In genomic region chr4:33722800-33723511, GRCh38 we compare ENCODE assay signal across 15 cellular contexts.
DNase-seq lines count a peak whose midpoint lies in the region; ATAC-seq, FAIRE-seq and TF ChIP-seq lines count a peak whose summit lies in the region.
"Had no signal": no experiment of that assay in that cellular context is flagged by ENCODE, and none has a peak within 500 bp of the region (broad histone marks: within the 10 kb centered on the region; RNA-seq: fewer than 3 reads in every experiment).

No MANE protein-coding gene starts in this region.

- ATAC-seq in HG02981 (IDR thresholded peaks at IDR 0.05; ENCODE audit: unreplicated experiment), result no peak

- WGBS in lower leg skin, 2 donors, result 45 to 49% methylated on average over 7 of the region's 7 CpGs

- intact Hi-C loops in lower leg skin (cut with DNase I; ENCODE audit: low total_unique reads), result no loop called here

- TF ChIP-seq POLR2A in lower leg skin (IDR thresholded peaks at IDR 0.05), result no peak

- no peak for DNase-seq in D721Med (ENCODE audit: insufficient read length, low spot score)
- DNase-seq in M059J (ENCODE audit: low read depth), result peak; percentile 35
- DNase-seq in astrocyte of the cerebellum (ENCODE audit: low read depth), result peak; percentile 22
- peak; percentile 59 for DNase-seq in myocyte (ENCODE audit: low read depth)
- no peak for DNase-seq in NOMO-1 (lab: John Stamatoyannopoulos, UW; ENCODE audit: unreplicated experiment in 2 of 2)
- DNase-seq in lower leg skin (ENCODE audit: low spot score in 2 of 2), result no peak
- DNase-seq in KBM-7, result no peak
- DNase-seq: DMS79 treated with DMSO at 0.1 percent for 48 hours; gastrocnemius medialis; NCI-H1436 treated with DMSO at 0.1 percent for 48 hours; occipital lobe; stimulated activated CD4-positive, alpha-beta T cell treated with anti-CD3 and anti-CD28 coated beads, Interleukin-2, amount 100 ng/mL, for 48 hours; stomach had no signal

- FAIRE-seq in D721Med (lab: Jason Lieb, UNC), result no peak
- FAIRE-seq: bronchial epithelial cell had no signal

- H3K4me3 ChIP-seq in astrocyte of the cerebellum (ENCODE audit: low read depth, low read length) (no peak overlapping the region), lower leg skin (ENCODE audit: low read depth, poor library complexity, severe bottlenecking) (no peak overlapping the region)
- H3K4me3 ChIP-seq: gastrocnemius medialis, stomach had no signal

- in situ Hi-C loops in astrocyte of the cerebellum (cut with HindIII; ENCODE audit: low sequenced_read_pairs) (no loop called here), KBM-7 (cut with MboI; ENCODE audit: low pct_unique_long_range_greater_than_20kb, low sequenced_read_pairs) (no loop called here)

- TF ChIP-seq CTCF in D721Med (IDR thresholded peaks at IDR 0.05; ENCODE audit: insufficient read depth, missing control alignments) (peak; percentile 23), astrocyte of the cerebellum (IDR thresholded peaks at IDR 0.05; ENCODE audit: low read depth, low read length, missing control alignments) (peak; percentile 35), lower leg skin (IDR thresholded peaks at IDR 0.05) (no peak)

Comparison
In these comparisons a context has a peak if more than half of its experiments do, and no peak if none do; other contexts are left out.
1. DNase-seq: peak in M059J (single experiment), astrocyte of the cerebellum (single experiment) and myocyte (single experiment); none in D721Med (single experiment), NOMO-1 (0 of 2), lower leg skin (0 of 2) and KBM-7 (single experiment).
2. CTCF ChIP-seq: peak in D721Med (single experiment) and astrocyte of the cerebellum (single experiment); none in lower leg skin (0 of 3).